In genomic region chr12:76080729-76081415, GRCh38 we compare ENCODE assay signal across 11 cellular contexts. TPM values are rescaled to one million over a fixed set of nuclear protein-coding genes. Genes with fewer than 3 reads are reported as not detected.
A peak's percentile ranks its signal among the peaks of the same experiment; 100 is the strongest.
DNase-seq lines count a peak whose midpoint lies in the region; ATAC-seq and TF ChIP-seq lines count a peak whose summit lies in the region.
"Had no signal": no experiment of that assay in that cellular context is flagged by ENCODE, and none has a peak within 500 bp of the region (broad histone marks: within the 10 kb centered on the region; RNA-seq: fewer than 3 reads in every experiment).

No MANE protein-coding gene starts in this region.

- peaks cover 85% of the 10 kb centered on the region for H3K79me2 ChIP-seq in MM.1S (ENCODE audit: low read length)

- H3K4me3 Mint-ChIP-seq in natural killer cell treated with Interleukin-12 subunit alpha and Interleukin-12 subunit beta and Interleukin-15 and Interleukin-18, amount 100 ng/mL, for 72 hours, result peak overlapping the region; percentile 74
- H3K4me3 Mint-ChIP-seq in natural killer cell (no peak overlapping the region), chondrocyte (ENCODE audit: unreplicated experiment) (no peak overlapping the region)
- peak overlapping the region; percentile 99 for H3K4me3 Mint-ChIP-seq in stimulated activated effector memory CD8-positive, alpha-beta T cell treated with anti-CD3 and anti-CD28 coated beads, Interleukin-12 subunit alpha, Interleukin-12 subunit beta, amount 100 ng/mL, for 72 hours

- TF ChIP-seq CTCF in natural killer cell (IDR thresholded peaks at IDR 0.05), result no peak
- TF ChIP-seq CTCF in MM.1S (IDR thresholded peaks at IDR 0.05; ENCODE audit: low read length), result peak; percentile 28; the same call in 1 of the 2 replicates
- peak; percentile 63 for TF ChIP-seq CTCF in chondrocyte (IDR thresholded peaks at IDR 0.05)

- H3K4me1 ChIP-seq in MM.1S (ENCODE audit: low read length), result peaks cover 17% of the 10 kb centered on the region

- peaks cover 70% of the 10 kb centered on the region for H4K20me1 ChIP-seq in MM.1S (ENCODE audit: insufficient read depth, low read length)

- intact Hi-C loops in natural killer cell (cut with micrococcal nuclease), result loop anchor here (5.0 kb wide), 2 partner anchors 266 to 569 kb away; partner anchors contain the start of genes BBS10 and KRR1

- no peak for DNase-seq in natural killer cell treated with Interleukin-12 subunit alpha and Interleukin-12 subunit beta and Interleukin-15 and Interleukin-18, amount 100 ng/mL, for 72 hours (ENCODE audit: low spot score)
- no peak for DNase-seq in natural killer cell
- no peak for DNase-seq in MM.1S
- DNase-seq in chondrocyte (ENCODE audit: low spot score), result no peak
- DNase-seq in stimulated activated effector memory CD8-positive, alpha-beta T cell treated with anti-CD3 and anti-CD28 coated beads, Interleukin-12 subunit alpha, Interleukin-12 subunit beta, amount 100 ng/mL, for 72 hours (ENCODE audit: low spot score in 2 of 2), result no peak
- no peak for DNase-seq in hippocampal formation (lab: John Stamatoyannopoulos, UW)
- DNase-seq in COLO829 (ENCODE audit: low spot score), result no peak
- DNase-seq: activated CD8-positive, alpha-beta memory T cell treated with anti-CD3 and anti-CD28 coated beads, Interleukin-2, amount 50 U/mL, for 48 hours had no signal

- ATAC-seq in natural killer cell treated with Interleukin-12 subunit alpha and Interleukin-12 subunit beta and Interleukin-15 and Interleukin-18, amount 100 ng/mL, for 72 hours, result no peak
- no peak for ATAC-seq in natural killer cell
- no peak for ATAC-seq in stimulated activated effector memory CD8-positive, alpha-beta T cell treated with anti-CD3 and anti-CD28 coated beads, Interleukin-12 subunit alpha, Interleukin-12 subunit beta, amount 100 ng/mL, for 72 hours
- no peak for ATAC-seq in HG02642 (IDR thresholded peaks at IDR 0.05; ENCODE audit: poor library complexity, unreplicated experiment)

- no peaks in the 10 kb centered on the region for H3K9me2 ChIP-seq in MM.1S (replicated peaks; ENCODE audit: insufficient read depth, low read length)

- H3K4me1 Mint-ChIP-seq in natural killer cell treated with Interleukin-12 subunit alpha and Interleukin-12 subunit beta and Interleukin-15 and Interleukin-18, amount 100 ng/mL, for 72 hours (ENCODE audit: low read depth in 2 of 2), result peaks cover 44 to 53% of the 10 kb centered on the region in 2 donors
- H3K4me1 Mint-ChIP-seq in natural killer cell (peaks cover 50 to 60% of the 10 kb centered on the region in 2 donors), chondrocyte (ENCODE audit: low read depth) (peaks cover 70% of the 10 kb centered on the region)
- H3K4me1 Mint-ChIP-seq in stimulated activated effector memory CD8-positive, alpha-beta T cell treated with anti-CD3 and anti-CD28 coated beads, Interleukin-12 subunit alpha, Interleukin-12 subunit beta, amount 100 ng/mL, for 72 hours, result peaks cover 64% of the 10 kb centered on the region

- no peaks in the 10 kb centered on the region for H3K27me3 ChIP-seq in MM.1S (replicated peaks; ENCODE audit: insufficient read depth, low read length)
- H3K27me3 ChIP-seq: vagina had no signal

- no peak overlapping the region for H2AFZ ChIP-seq in MM.1S (ENCODE audit: low read length)

- H3K4me3 ChIP-seq in MM.1S (ENCODE audit: low read length), result no peak overlapping the region
- H3K4me3 ChIP-seq: vagina had no signal

- H3K9me3 Mint-ChIP-seq in natural killer cell treated with Interleukin-12 subunit alpha and Interleukin-12 subunit beta and Interleukin-15 and Interleukin-18, amount 100 ng/mL, for 72 hours, result no peaks in the 10 kb centered on the region
- H3K9me3 Mint-ChIP-seq in natural killer cell, result no peaks in the 10 kb centered on the region
- peaks cover 8% of the 10 kb centered on the region for H3K9me3 Mint-ChIP-seq in chondrocyte (ENCODE audit: low read depth)
- H3K9me3 Mint-ChIP-seq in stimulated activated effector memory CD8-positive, alpha-beta T cell treated with anti-CD3 and anti-CD28 coated beads, Interleukin-12 subunit alpha, Interleukin-12 subunit beta, amount 100 ng/mL, for 72 hours, result no peaks in the 10 kb centered on the region

- H3K36me3 Mint-ChIP-seq in natural killer cell treated with Interleukin-12 subunit alpha and Interleukin-12 subunit beta and Interleukin-15 and Interleukin-18, amount 100 ng/mL, for 72 hours, result peaks cover 28% of the 10 kb centered on the region
- H3K36me3 Mint-ChIP-seq in natural killer cell (no peaks in the 10 kb centered on the region), chondrocyte (ENCODE audit: low read depth) (peaks cover 8% of the 10 kb centered on the region)
- peaks cover 90% of the 10 kb centered on the region for H3K36me3 Mint-ChIP-seq in stimulated activated effector memory CD8-positive, alpha-beta T cell treated with anti-CD3 and anti-CD28 coated beads, Interleukin-12 subunit alpha, Interleukin-12 subunit beta, amount 100 ng/mL, for 72 hours

- no peaks in the 10 kb centered on the region for H3K27me3 Mint-ChIP-seq in natural killer cell treated with Interleukin-12 subunit alpha and Interleukin-12 subunit beta and Interleukin-15 and Interleukin-18, amount 100 ng/mL, for 72 hours
- H3K27me3 Mint-ChIP-seq in natural killer cell (ENCODE audit: low read depth in 2 of 2) (no peaks in the 10 kb centered on the region), chondrocyte (ENCODE audit: low read depth) (no peaks in the 10 kb centered on the region)

- H3F3A ChIP-seq in MM.1S (ENCODE audit: insufficient read depth, low read length), result peaks cover 10% of the 10 kb centered on the region

- H3K9me3 ChIP-seq in MM.1S (replicated peaks; ENCODE audit: insufficient read depth, low read length), result no peaks in the 10 kb centered on the region
- H3K9me3 ChIP-seq: vagina had no signal

- H3K36me3 ChIP-seq in MM.1S (replicated peaks; ENCODE audit: insufficient read depth, low read length), result no peaks in the 10 kb centered on the region
- H3K36me3 ChIP-seq: vagina had no signal

- H3K27ac Mint-ChIP-seq in natural killer cell treated with Interleukin-12 subunit alpha and Interleukin-12 subunit beta and Interleukin-15 and Interleukin-18, amount 100 ng/mL, for 72 hours, result no peak overlapping the region
- H3K27ac Mint-ChIP-seq in natural killer cell (no peak overlapping the region), chondrocyte (ENCODE audit: unreplicated experiment) (peak overlapping the region; percentile 19)
- H3K27ac Mint-ChIP-seq in stimulated activated effector memory CD8-positive, alpha-beta T cell treated with anti-CD3 and anti-CD28 coated beads, Interleukin-12 subunit alpha, Interleukin-12 subunit beta, amount 100 ng/mL, for 72 hours, result no peak overlapping the region

- no peak overlapping the region for H3K4me2 ChIP-seq in MM.1S (ENCODE audit: low read depth, low read length)

- no peak overlapping the region for H3K9ac ChIP-seq in MM.1S (ENCODE audit: low read length)

- H3K27ac ChIP-seq in MM.1S (ENCODE audit: low read length), result no peak overlapping the region
- H3K27ac ChIP-seq: epithelial cell of prostate, vagina had no signal

RNA-seq across cellular contexts. Expression of gene NAP1L1, which starts 3.6 kb away (rescaled TPM):
- 100 to 1,000 TPM; 371 to 420 TPM for total RNA-seq in natural killer cell treated with Interleukin-12 subunit alpha and Interleukin-12 subunit beta and Interleukin-15 and Interleukin-18, amount 100 ng/mL, for 72 hours
- total RNA-seq in natural killer cell (100 to 1,000 TPM; 264 to 431 (median 286) TPM), chondrocyte (386 to 418 TPM (median 410 TPM) in 3 replicates)

RNA-seq across cellular contexts. Expression of gene PHLDA1, which starts 49.3 kb away (rescaled TPM):
- total RNA-seq in natural killer cell treated with Interleukin-12 subunit alpha and Interleukin-12 subunit beta and Interleukin-15 and Interleukin-18, amount 100 ng/mL, for 72 hours, result 100 to 1,000 TPM in 1 of 2 donors, 10 to 100 TPM in 1; 62.0 to 153 TPM
- 10 to 100 TPM; 11.1 to 24.0 (median 19.1) TPM for total RNA-seq in natural killer cell
- total RNA-seq in chondrocyte, result 4.5 to 14.0 TPM (median 12.1 TPM) in 3 replicates

Comparison
In these comparisons a context has a peak if more than half of its experiments do, and no peak if none do; other contexts are left out.
1. H3K4me3 Mint-ChIP-seq: peak in natural killer cell treated with Interleukin-12 subunit alpha and Interleukin-12 subunit beta and Interleukin-15 and Interleukin-18, amount 100 ng/mL, for 72 hours (single experiment) and stimulated activated effector memory CD8-positive, alpha-beta T cell treated with anti-CD3 and anti-CD28 coated beads, Interleukin-12 subunit alpha, Interleukin-12 subunit beta, amount 100 ng/mL, for 72 hours (single experiment); none in natural killer cell (single experiment) and chondrocyte (single experiment).